16 cellular contexts compared by ENCODE assay signal in the genomic region with DNA sequence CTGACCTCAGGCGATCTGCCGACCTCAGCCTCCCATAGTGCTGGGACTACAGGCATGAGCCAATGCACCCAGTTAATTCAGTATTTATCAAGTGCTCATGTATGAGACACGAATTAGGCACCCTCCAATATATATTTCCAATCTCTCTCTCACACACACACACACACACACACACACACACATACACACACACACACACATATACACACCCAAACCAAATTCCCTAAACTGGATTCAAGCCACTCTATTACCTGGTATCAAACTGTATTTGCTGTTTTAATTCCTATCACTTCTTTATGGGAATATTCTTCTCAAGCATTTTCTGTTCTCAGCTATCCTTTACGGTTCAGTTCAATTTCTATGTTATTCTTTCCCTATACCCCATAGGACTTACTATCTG. TPM values are rescaled to one million over a fixed set of nuclear protein-coding genes. Genes with fewer than 3 reads are reported as not detected.
DNase-seq lines count a peak whose midpoint lies in the region; ATAC-seq and TF ChIP-seq lines count a peak whose summit lies in the region.
"Had no signal": no experiment of that assay in that cellular context is flagged by ENCODE, and none has a peak within 500 bp of the region (broad histone marks: within the 10 kb centered on the region; RNA-seq: fewer than 3 reads in every experiment).

No MANE protein-coding gene starts in this region.

- WGBS in trophoblast cell (ENCODE audit: extremely low coverage, insufficient coverage, insufficient read length): no CpG with 5 or more reads among the region's 4 CpGs
- WGBS in SK-N-SH (ENCODE audit: low lambda C conversion rate): 94% methylated on average over 4 of the region's 4 CpGs

- peak overlapping the region; percentile 64 for H3K4ac ChIP-seq in trophoblast cell (ENCODE audit: low read depth, low read length)

- TF ChIP-seq RAD21 in SK-N-SH (IDR thresholded peaks at IDR 0.05; ENCODE audit: low read length): no peak

- no peak for DNase-seq in GM23338 (ENCODE audit: low spot score)
- no peak for DNase-seq in chondrocyte (ENCODE audit: low spot score)
- DNase-seq in trophoblast cell: no peak
- DNase-seq in SK-N-SH: no peak
- DNase-seq in activated CD8-positive, alpha-beta memory T cell treated with anti-CD3 and anti-CD28 coated beads, Interleukin-2, amount 10 ng/mL, durations not matched to agents 7 days and 5 days: no peak
- no peak for DNase-seq in osteoblast (ENCODE audit: insufficient read length, low spot score, missing footprints)
- DNase-seq: C1 segment of cervical spinal cord, DMS 273 treated with DMSO at 0.1 percent for 48 hours, DND-41, HCEC 1CT, KG1, MV-4-11, NCI-H1694 treated with DMSO at 0.1 percent for 48 hours, SJCRH30 had no signal

- H3K9me3 Mint-ChIP-seq in GM23338 (peaks cover 4% of the 10 kb centered on the region), chondrocyte (ENCODE audit: low read depth) (no peaks in the 10 kb centered on the region)
- H3K9me3 Mint-ChIP-seq in activated CD8-positive, alpha-beta memory T cell treated with anti-CD3 and anti-CD28 coated beads, Interleukin-2, amount 10 ng/mL, durations not matched to agents 7 days and 5 days (ENCODE audit: low read depth): no peaks in the 10 kb centered on the region

- POLR2A ChIA-PET in HEK293 (lab: Yijun Ruan, JAX): no interaction called here
- POLR2A ChIA-PET in SK-N-SH (lab: Yijun Ruan, JAX): no interaction called here

- no peak overlapping the region for H3K14ac ChIP-seq in trophoblast cell (ENCODE audit: low read length)

- H3K36me3 ChIP-seq in GM23338 (ENCODE audit: insufficient read depth) (no peaks in the 10 kb centered on the region), HEK293 (ENCODE audit: control insufficient read depth in 2 of 2, insufficient read depth in 1 of 2, low read length in 2 of 2) (peaks cover 0 to 22% of the 10 kb centered on the region in 2 experiments; a peak in 2 of 3 replicates), trophoblast cell (ENCODE audit: control insufficient read depth in 1 of 2, insufficient read depth in 2 of 2, low read length in 2 of 2) (peaks cover 2% of the 10 kb centered on the region in 2 experiments), SK-N-SH (replicated peaks in 1 of 2; ENCODE audit: control insufficient read depth in 1 of 2, insufficient read depth in 2 of 2, low read length in 1 of 2) (peaks cover 5 to 8% of the 10 kb centered on the region in 2 experiments), osteoblast (ENCODE audit: insufficient read depth, low read length) (no peaks in the 10 kb centered on the region)

- H3K27ac ChIP-seq in GM23338 (ENCODE audit: low read depth) (no peak overlapping the region), HEK293 (ENCODE audit: extremely low read depth, low read depth, low read length) (no peak overlapping the region), trophoblast cell (ENCODE audit: low read depth, low read length) (no peak overlapping the region), SK-N-SH (ENCODE audit: low read depth in 2 of 2, low read length in 1 of 2) (no peak overlapping the region), osteoblast (ENCODE audit: low read depth, low read length) (no peak overlapping the region)
- H3K27ac ChIP-seq: SJCRH30 had no signal

- H3K79me1 ChIP-seq in trophoblast cell (ENCODE audit: low read length): no peaks in the 10 kb centered on the region

- H4K20me1 ChIP-seq in GM23338 (replicated peaks; ENCODE audit: insufficient read depth) (peaks cover 42% of the 10 kb centered on the region; the same call in 1 of the 2 replicates), SK-N-SH (ENCODE audit: insufficient read depth) (peaks cover 87% of the 10 kb centered on the region), osteoblast (ENCODE audit: insufficient read depth, low read length) (peaks cover 92% of the 10 kb centered on the region)

- no peak for TF ChIP-seq EP300 in SK-N-SH (IDR thresholded peaks at IDR 0.05; ENCODE audit: borderline replicate concordance in 1 of 2, low read depth in 1 of 2, low read length in 1 of 2)

- no peak overlapping the region for H2BK5ac ChIP-seq in trophoblast cell (ENCODE audit: low read depth, low read length, poor library complexity)

- H2AFZ ChIP-seq in GM23338 (no peak overlapping the region), trophoblast cell (ENCODE audit: insufficient read depth, low read length, poor library complexity) (no peak overlapping the region), SK-N-SH (ENCODE audit: low read depth) (no peak overlapping the region), osteoblast (ENCODE audit: low read length) (no peak overlapping the region)

- H3K79me2 ChIP-seq in GM23338 (replicated peaks; ENCODE audit: insufficient read depth): peaks cover 100% of the 10 kb centered on the region
- peaks cover 3% of the 10 kb centered on the region for H3K79me2 ChIP-seq in trophoblast cell (ENCODE audit: control insufficient read depth, insufficient read depth, low read length, poor library complexity)
- H3K79me2 ChIP-seq in SK-N-SH (ENCODE audit: insufficient read depth): peaks cover 100% of the 10 kb centered on the region
- H3K79me2 ChIP-seq in osteoblast (ENCODE audit: insufficient read depth, low read length): peaks cover 98% of the 10 kb centered on the region

- no peak overlapping the region for H3K4me3 Mint-ChIP-seq in GM23338
- no peak overlapping the region for H3K4me3 Mint-ChIP-seq in chondrocyte (ENCODE audit: unreplicated experiment)
- H3K4me3 Mint-ChIP-seq in activated CD8-positive, alpha-beta memory T cell treated with anti-CD3 and anti-CD28 coated beads, Interleukin-2, amount 10 ng/mL, durations not matched to agents 7 days and 5 days: no peak overlapping the region

- no peaks in the 10 kb centered on the region for H3K9me2 ChIP-seq in GM23338 (ENCODE audit: insufficient read depth)
- H3K9me2 ChIP-seq in SK-N-SH: no peaks in the 10 kb centered on the region

- CTCF ChIA-PET in HEK293 (lab: Yijun Ruan, JAX) (interaction anchor here (0.6 kb wide), 2 partner anchors 152 to 460 kb away, joined by 3 to 5 read pairs; no protein-coding TSS in a partner anchor), SK-N-SH (lab: Yijun Ruan, JAX) (interaction anchor here (1.0 to 1.2 kb wide), 2 partner anchors 45 to 151 kb away, joined by 3 to 5 read pairs; no protein-coding TSS in a partner anchor)
- CTCF ChIA-PET in activated CD8-positive, alpha-beta memory T cell treated with anti-CD3 and anti-CD28 coated beads, Interleukin-2, amount 10 ng/mL, durations not matched to agents 7 days and 5 days (lab: Charles Lee): no interaction called here

- H3K36me3 Mint-ChIP-seq in GM23338 (ENCODE audit: low read depth): peaks cover 18% of the 10 kb centered on the region
- H3K36me3 Mint-ChIP-seq in chondrocyte (ENCODE audit: low read depth): no peaks in the 10 kb centered on the region
- peaks cover 45% of the 10 kb centered on the region for H3K36me3 Mint-ChIP-seq in activated CD8-positive, alpha-beta memory T cell treated with anti-CD3 and anti-CD28 coated beads, Interleukin-2, amount 10 ng/mL, durations not matched to agents 7 days and 5 days

- H3K9ac ChIP-seq in trophoblast cell (ENCODE audit: low read length) (no peak overlapping the region), SK-N-SH (no peak overlapping the region)

- TF ChIP-seq CTCF in GM23338 (conservative IDR thresholded peaks at IDR 0.05; ENCODE audit: low read depth in 2 of 2): no peak
- no peak for TF ChIP-seq CTCF in HEK293 (tag by site-specific recombination; IDR thresholded peaks at IDR 0.05)
- TF ChIP-seq CTCF in chondrocyte (IDR thresholded peaks at IDR 0.05): no peak
- TF ChIP-seq CTCF in SK-N-SH (IDR thresholded peaks at IDR 0.05): no peak
- no peak for TF ChIP-seq CTCF in osteoblast (IDR thresholded peaks at IDR 0.05; ENCODE audit: extremely low read depth, low read depth, low read length)

- ATAC-seq in GM23338: no peak
- no peak for ATAC-seq in activated CD8-positive, alpha-beta memory T cell treated with anti-CD3 and anti-CD28 coated beads, Interleukin-2, amount 10 ng/mL, durations not matched to agents 7 days and 5 days
- ATAC-seq: Panc1 had no signal

- no peak overlapping the region for H2AK5ac ChIP-seq in trophoblast cell (ENCODE audit: low read length)

- no peak overlapping the region for H3K23ac ChIP-seq in trophoblast cell (ENCODE audit: low read length)

- H2BK12ac ChIP-seq in trophoblast cell (ENCODE audit: low read length): no peak overlapping the region

- H3K4me1 ChIP-seq in GM23338 (ENCODE audit: insufficient read depth) (peaks cover 84% of the 10 kb centered on the region), HEK293 (ENCODE audit: control insufficient read depth, insufficient read depth, low read length) (0 out of 2 replicates have a peak, but pooled peaks cover 2% of the 10 kb centered on the region), trophoblast cell (ENCODE audit: control insufficient read depth in 1 of 2, insufficient read depth in 2 of 2, low read length in 2 of 2) (peaks cover 0 to 2% of the 10 kb centered on the region in 2 experiments), SK-N-SH (ENCODE audit: control insufficient read depth in 1 of 2, insufficient read depth in 2 of 2, low read depth in 1 of 2, low read length in 1 of 2) (peaks cover 0 to 10% of the 10 kb centered on the region in 2 experiments; a peak in 2 of 4 replicates), osteoblast (ENCODE audit: insufficient read depth, low read length) (peaks cover 5% of the 10 kb centered on the region)

- H3K27ac Mint-ChIP-seq in GM23338 (peak overlapping the region; percentile 12; the same call in 1 of the 2 replicates), chondrocyte (ENCODE audit: unreplicated experiment) (peak overlapping the region; percentile 45)
- no peak overlapping the region for H3K27ac Mint-ChIP-seq in activated CD8-positive, alpha-beta memory T cell treated with anti-CD3 and anti-CD28 coated beads, Interleukin-2, amount 10 ng/mL, durations not matched to agents 7 days and 5 days

- H3K9me3 ChIP-seq in HEK293 (ENCODE audit: control insufficient read depth, insufficient read depth, low read depth, low read length): no peaks in the 10 kb centered on the region
- H3K9me3 ChIP-seq in trophoblast cell (ENCODE audit: insufficient read depth, low read depth, low read length): no peaks in the 10 kb centered on the region
- H3K9me3 ChIP-seq in SK-N-SH: 0 out of 2 replicates have a peak, but pooled peaks cover 4% of the 10 kb centered on the region
- no peaks in the 10 kb centered on the region for H3K9me3 ChIP-seq in osteoblast (ENCODE audit: low read depth, low read length)
- H3K9me3 ChIP-seq: SJCRH30 had no signal

- H3F3A ChIP-seq in GM23338 (replicated peaks; ENCODE audit: low read depth) (no peaks in the 10 kb centered on the region; the same call in 1 of the 2 replicates), SK-N-SH (replicated peaks; ENCODE audit: insufficient read depth) (peaks cover 5% of the 10 kb centered on the region)

- no peak overlapping the region for H3K4me3 ChIP-seq in GM23338
- H3K4me3 ChIP-seq in HEK293 (ENCODE audit: low read depth, low read length): no peak overlapping the region
- H3K4me3 ChIP-seq in trophoblast cell (ENCODE audit: low read depth, low read length): no peak overlapping the region
- no peak overlapping the region for H3K4me3 ChIP-seq in SK-N-SH (ENCODE audit: low read depth in 2 of 2, low read length in 1 of 2)
- no peak overlapping the region for H3K4me3 ChIP-seq in osteoblast (ENCODE audit: insufficient read depth, low read length)
- H3K4me3 ChIP-seq: SJCRH30 had no signal

- no peak overlapping the region for H4K91ac ChIP-seq in trophoblast cell (ENCODE audit: low read depth, low read length)

- H3K27me3 ChIP-seq in GM23338 (ENCODE audit: insufficient read depth) (no peaks in the 10 kb centered on the region), trophoblast cell (ENCODE audit: insufficient read depth, low read length) (no peaks in the 10 kb centered on the region), SK-N-SH (ENCODE audit: insufficient read depth) (no peaks in the 10 kb centered on the region), osteoblast (ENCODE audit: insufficient read depth, low read length) (no peaks in the 10 kb centered on the region)
- H3K27me3 ChIP-seq: SJCRH30 had no signal

- H3K27me3 Mint-ChIP-seq in GM23338 (ENCODE audit: insufficient read depth, low read depth, poor library complexity) (peaks cover 8% of the 10 kb centered on the region), chondrocyte (ENCODE audit: low read depth) (no peaks in the 10 kb centered on the region)
- H3K27me3 Mint-ChIP-seq in activated CD8-positive, alpha-beta memory T cell treated with anti-CD3 and anti-CD28 coated beads, Interleukin-2, amount 10 ng/mL, durations not matched to agents 7 days and 5 days: no peaks in the 10 kb centered on the region

- no peak overlapping the region for H4K12ac ChIP-seq in trophoblast cell (ENCODE audit: low read depth, low read length)

- H3K4me2 ChIP-seq in GM23338 (no peak overlapping the region), trophoblast cell (ENCODE audit: low read length) (no peak overlapping the region), SK-N-SH (no peak overlapping the region), osteoblast (ENCODE audit: insufficient read depth, low read length) (no peak overlapping the region)

- no peak overlapping the region for H3K18ac ChIP-seq in trophoblast cell (ENCODE audit: low read length)

- H2BK120ac ChIP-seq in trophoblast cell (ENCODE audit: insufficient read depth, low read length, poor library complexity): no peak overlapping the region

- H4K8ac ChIP-seq in trophoblast cell (ENCODE audit: low read depth, low read length): no peak overlapping the region

- H3K4me1 Mint-ChIP-seq in GM23338 (peaks cover 72% of the 10 kb centered on the region), chondrocyte (ENCODE audit: low read depth) (peaks cover 40% of the 10 kb centered on the region)
- H3K4me1 Mint-ChIP-seq in activated CD8-positive, alpha-beta memory T cell treated with anti-CD3 and anti-CD28 coated beads, Interleukin-2, amount 10 ng/mL, durations not matched to agents 7 days and 5 days: peaks cover 44% of the 10 kb centered on the region

RNA-seq across cellular contexts. Expression of a gene that starts 8.5 kb away (rescaled TPM):
- total RNA-seq in GM23338 (2014; rRNA removed; shearing (Covaris generic)): 103 and 112 TPM in 2 replicates
- 80.3 and 101 TPM in 2 replicates for polyA plus RNA-seq in GM23338 (2016; fragmentation: Nextera tagmentation; extraction: Ambion mirVana)
- 37.9 to 47.6 TPM (median 46.3 TPM) in 3 replicates for total RNA-seq in chondrocyte
- 37.9 and 41.3 TPM in 2 replicates for polyA plus RNA-seq in trophoblast cell (2013)
- polyA plus RNA-seq in SK-N-SH (2012; rRNA removed): 5.6 and 6.8 TPM in 2 replicates
- 8.3 and 11.3 TPM in 2 replicates for polyA plus RNA-seq in SK-N-SH (2012; cell fraction: cytosol; rRNA removed)
- 4.1 and 11.0 TPM in 2 replicates for polyA plus RNA-seq in SK-N-SH (2012; cell fraction: nucleus; rRNA removed)
- 10 to 100 TPM; 49.3 to 49.6 TPM for total RNA-seq in activated CD8-positive, alpha-beta memory T cell treated with anti-CD3 and anti-CD28 coated beads, Interleukin-2, amount 10 ng/mL, durations not matched to agents 7 days and 5 days
- 57.5 and 59.5 TPM in 2 replicates for total RNA-seq in osteoblast
